In genomic region chr3:177522051-177522450, GRCh38 we compare ENCODE assay signal across 15 cellular contexts.
DNase-seq lines count a peak whose midpoint lies in the region; TF ChIP-seq lines count a peak whose summit lies in the region.
"Had no signal": no experiment of that assay in that cellular context is flagged by ENCODE, and none has a peak within 500 bp of the region (broad histone marks: within the 10 kb centered on the region; RNA-seq: fewer than 3 reads in every experiment).

No MANE protein-coding gene starts in this region.

- H3K36me3 ChIP-seq in hepatocyte (replicated peaks; ENCODE audit: insufficient read depth, low read depth): no peaks in the 10 kb centered on the region

- no peaks in the 10 kb centered on the region for H3K9me3 ChIP-seq in hepatocyte (ENCODE audit: low read depth)

- no peak overlapping the region for H3K4me2 ChIP-seq in hepatocyte

- no peaks in the 10 kb centered on the region for H3K27me3 ChIP-seq in hepatocyte

- no peaks in the 10 kb centered on the region for H3K9me2 ChIP-seq in hepatocyte (replicated peaks; ENCODE audit: insufficient read depth)

- no peaks in the 10 kb centered on the region for H4K20me1 ChIP-seq in hepatocyte (ENCODE audit: insufficient read depth, poor library complexity, severe bottlenecking)

- TF ChIP-seq CTCF in hepatocyte (IDR thresholded peaks at IDR 0.05; ENCODE audit: poor library complexity): no peak

- 59% methylated on average over 4 of the region's 4 CpGs for WGBS in hepatocyte (ENCODE audit: low lambda C conversion rate, missing lambda C conversion rate)

- no peak overlapping the region for H3K4me3 ChIP-seq in hepatocyte

- H3K4me1 ChIP-seq in hepatocyte (ENCODE audit: insufficient read depth): peaks cover 6% of the 10 kb centered on the region

- peak overlapping the region; percentile 44 for H3K27ac ChIP-seq in hepatocyte

- DNase-seq in NCI-H146 (lab: John Stamatoyannopoulos, UW): peak; percentile 68
- DNase-seq in RPMI7951 (ENCODE audit: low read depth): peak; percentile 29
- no peak for DNase-seq in hepatocyte (ENCODE audit: low spot score)
- DNase-seq in renal cortical epithelial cell (ENCODE audit: low read depth): peak; percentile 62
- no peak for DNase-seq in NCI-H2227 (lab: John Stamatoyannopoulos, UW; ENCODE audit: unreplicated experiment)
- no peak for DNase-seq in HuH-7.5 (ENCODE audit: low spot score)
- no peak for DNase-seq in activated effector memory CD4-positive, alpha-beta T cell treated with anti-CD3 and anti-CD28 coated beads, Interleukin-2, amount 50 U/mL, for 16 hours
- DNase-seq: CD8-positive, alpha-beta T cell; MV-4-11; NCI-H1417 treated with DMSO at 0.1 percent for 48 hours; NCI-H2081 treated with DMSO at 0.1 percent for 48 hours; NCI-H226; NCI-H69; NK-92 treated with Interleukin-12 subunit alpha and Interleukin-12 subunit beta, amount 100 ng/mL, for 24 hours; OCI-M1 had no signal

- H2AFZ ChIP-seq in hepatocyte: no peak overlapping the region

- H3K79me2 ChIP-seq in hepatocyte: no peaks in the 10 kb centered on the region

Comparison
In these comparisons a context has a peak if more than half of its experiments do, and no peak if none do; other contexts are left out.
1. DNase-seq: peak in NCI-H146 (single experiment), RPMI7951 (single experiment) and renal cortical epithelial cell (single experiment); none in hepatocyte (single experiment), NCI-H2227 (single experiment), HuH-7.5 (single experiment) and activated effector memory CD4-positive, alpha-beta T cell treated with anti-CD3 and anti-CD28 coated beads, Interleukin-2, amount 50 U/mL, for 16 hours (single experiment).